In genomic region chr21:31866077-31866511, GRCh38 we compare ENCODE assay signal across 1 cellular context.
TF ChIP-seq lines count a peak whose summit lies in the region.

No MANE protein-coding gene starts in this region.

TF ChIP-seq in K562, 482 proteins besides CTCF, POLR2A, EP300 and RAD21 (continued from another document):
- TF ChIP-seq, protein P1, sequence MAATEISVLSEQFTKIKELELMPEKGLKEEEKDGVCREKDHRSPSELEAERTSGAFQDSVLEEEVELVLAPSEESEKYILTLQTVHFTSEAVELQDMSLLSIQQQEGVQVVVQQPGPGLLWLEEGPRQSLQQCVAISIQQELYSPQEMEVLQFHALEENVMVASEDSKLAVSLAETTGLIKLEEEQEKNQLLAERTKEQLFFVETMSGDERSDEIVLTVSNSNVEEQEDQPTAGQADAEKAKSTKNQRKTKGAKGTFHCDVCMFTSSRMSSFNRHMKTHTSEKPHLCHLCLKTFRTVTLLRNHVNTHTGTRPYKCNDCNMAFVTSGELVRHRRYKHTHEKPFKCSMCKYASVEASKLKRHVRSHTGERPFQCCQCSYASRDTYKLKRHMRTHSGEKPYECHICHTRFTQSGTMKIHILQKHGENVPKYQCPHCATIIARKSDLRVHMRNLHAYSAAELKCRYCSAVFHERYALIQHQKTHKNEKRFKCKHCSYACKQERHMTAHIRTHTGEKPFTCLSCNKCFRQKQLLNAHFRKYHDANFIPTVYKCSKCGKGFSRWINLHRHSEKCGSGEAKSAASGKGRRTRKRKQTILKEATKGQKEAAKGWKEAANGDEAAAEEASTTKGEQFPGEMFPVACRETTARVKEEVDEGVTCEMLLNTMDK (IDR thresholded peaks at IDR 0.05; ENCODE audit: borderline replicate concordance, insufficient read depth, low read depth, low read length, poor library complexity, severe bottlenecking) = peak; percentile 63
- TF ChIP-seq CBFB (CRISPR knock-in tag; IDR thresholded peaks at IDR 0.05) (no peak), MYC (IDR thresholded peaks at IDR 0.05; ENCODE audit: low read depth, low read length) (peak; percentile 40; the same call in 1 of the 2 replicates), MYC (CRISPR knock-in tag; IDR thresholded peaks at IDR 0.05; ENCODE audit: borderline replicate concordance, low read depth) (no peak), SMC3 (conservative IDR thresholded peaks at IDR 0.05; ENCODE audit: insufficient read depth, low read depth, low read length) (peak; percentile 74)
